11 cellular contexts compared by ENCODE assay signal in genomic region chr5:181203093-181203711, GRCh38. TPM values are rescaled to one million over a fixed set of nuclear protein-coding genes. Genes with fewer than 3 reads are reported as not detected.
DNase-seq lines count a peak whose midpoint lies in the region; ATAC-seq and TF ChIP-seq lines count a peak whose summit lies in the region.
"Had no signal": no experiment of that assay in that cellular context is flagged by ENCODE, and none has a peak within 500 bp of the region (broad histone marks: within the 10 kb centered on the region; RNA-seq: fewer than 3 reads in every experiment).

No MANE protein-coding gene starts in this region.

- H3K4me1 ChIP-seq in CD8-positive, alpha-beta T cell (ENCODE audit: insufficient read depth, low read length): peaks cover 26% of the 10 kb centered on the region
- peaks cover 61% of the 10 kb centered on the region for H3K4me1 ChIP-seq in OCI-LY7 (ENCODE audit: insufficient read depth, low read length, poor library complexity, severe bottlenecking)

- peaks cover 6% of the 10 kb centered on the region for H3K36me3 Mint-ChIP-seq in CD8-positive, alpha-beta T cell
- no peaks in the 10 kb centered on the region for H3K36me3 Mint-ChIP-seq in progenitor cell of endocrine pancreas (ENCODE audit: insufficient read depth)

- H3K79me2 ChIP-seq in OCI-LY7 (ENCODE audit: insufficient read depth, low read depth, low read length): no peaks in the 10 kb centered on the region

- CTCF ChIA-PET in CD8-positive, alpha-beta T cell (lab: Charles Lee): interaction anchor here (1.0 to 3.9 kb wide), 4 partner anchors 9 to 18 kb away, joined by 3 to 15 read pairs (median 4); no protein-coding TSS in a partner anchor
- CTCF ChIA-PET in OCI-LY7 (lab: Charles Lee; ENCODE audit: unreplicated experiment): interaction anchor here (1.1 kb wide), 1 partner anchor 11 kb away, joined by 4 read pairs; no protein-coding TSS in a partner anchor

- no peak overlapping the region for H3K27ac Mint-ChIP-seq in CD8-positive, alpha-beta T cell
- no peak overlapping the region for H3K27ac Mint-ChIP-seq in progenitor cell of endocrine pancreas

- no peaks in the 10 kb centered on the region for H3K9me2 ChIP-seq in OCI-LY7 (ENCODE audit: insufficient read depth, low read length)

- no peak for ATAC-seq in CD8-positive, alpha-beta T cell
- ATAC-seq in GM19035 (IDR thresholded peaks at IDR 0.05; ENCODE audit: unreplicated experiment): no peak
- no peak for ATAC-seq in GM21447 (IDR thresholded peaks at IDR 0.05; ENCODE audit: unreplicated experiment)

- peak overlapping the region; percentile 85 for H3K4me3 Mint-ChIP-seq in CD8-positive, alpha-beta T cell
- H3K4me3 Mint-ChIP-seq in progenitor cell of endocrine pancreas (ENCODE audit: low read depth): peak overlapping the region; percentile 3

- intact Hi-C loops in CD8-positive, alpha-beta T cell (cut with DNase I, micrococcal nuclease): no loop called here
- intact Hi-C loops in OCI-LY7 (cut with micrococcal nuclease; ENCODE audit: unreplicated experiment): no loop called here

- no peaks in the 10 kb centered on the region for H3K9me3 ChIP-seq in CD8-positive, alpha-beta T cell (ENCODE audit: low read length)
- H3K9me3 ChIP-seq in OCI-LY7 (ENCODE audit: low read length): no peaks in the 10 kb centered on the region

- POLR2A ChIA-PET in CD8-positive, alpha-beta T cell (lab: Charles Lee): interaction anchor here (1.6 to 8.2 kb wide), 2 partner anchors 13 to 58 kb away, joined by 4 to 158 read pairs; no protein-coding TSS in a partner anchor
- POLR2A ChIA-PET in OCI-LY7 (lab: Charles Lee): interaction anchor here (0.6 kb wide), 1 partner anchor 1385 kb away, joined by 6 read pairs; no protein-coding TSS in a partner anchor

- H3K4me1 Mint-ChIP-seq in CD8-positive, alpha-beta T cell (ENCODE audit: low read depth): peaks cover 21% of the 10 kb centered on the region
- peaks cover 15% of the 10 kb centered on the region for H3K4me1 Mint-ChIP-seq in progenitor cell of endocrine pancreas (ENCODE audit: low read depth)

- no peak overlapping the region for H3K4me3 ChIP-seq in CD8-positive, alpha-beta T cell (ENCODE audit: low read depth, low read length)
- no peak overlapping the region for H3K4me3 ChIP-seq in OCI-LY7 (ENCODE audit: low read depth, low read length, poor library complexity, severe bottlenecking)
- peak overlapping the region; percentile 68 for H3K4me3 ChIP-seq in epithelial cell of proximal tubule (ENCODE audit: low read depth, low read length)

- H3K9me3 Mint-ChIP-seq in CD8-positive, alpha-beta T cell: no peaks in the 10 kb centered on the region
- H3K9me3 Mint-ChIP-seq in progenitor cell of endocrine pancreas (ENCODE audit: low read depth): no peaks in the 10 kb centered on the region

- no peak overlapping the region for H2AFZ ChIP-seq in OCI-LY7 (ENCODE audit: low read length)

- no peaks in the 10 kb centered on the region for H3K27me3 ChIP-seq in CD8-positive, alpha-beta T cell (ENCODE audit: insufficient read depth, low read length)

- peaks cover 14% of the 10 kb centered on the region for H3K27me3 Mint-ChIP-seq in CD8-positive, alpha-beta T cell (ENCODE audit: low read depth)
- peaks cover 82% of the 10 kb centered on the region for H3K27me3 Mint-ChIP-seq in progenitor cell of endocrine pancreas

- H4K20me1 ChIP-seq in OCI-LY7 (ENCODE audit: insufficient read depth, low read length): no peaks in the 10 kb centered on the region

- TF ChIP-seq CTCF in CD8-positive, alpha-beta T cell (IDR thresholded peaks at IDR 0.05): no peak
- TF ChIP-seq CTCF in OCI-LY7 (conservative IDR thresholded peaks at IDR 0.05; ENCODE audit: low read length) (0 out of 2 replicates have a peak, but pooled peaks have one; percentile 23), epithelial cell of proximal tubule (conservative IDR thresholded peaks at IDR 0.05; ENCODE audit: low read depth, low read length) (no peak), progenitor cell of endocrine pancreas (IDR thresholded peaks at IDR 0.05; ENCODE audit: unreplicated experiment) (no peak)

- BruUV-seq in OCI-LY7 (replicated peaks; lab: Mats Ljungman, UMichigan): no TSS peak

- DNase-seq in CD8-positive, alpha-beta T cell: no peak
- DNase-seq in OCI-LY7 (ENCODE audit: low spot score): no peak
- DNase-seq in epithelial cell of proximal tubule (ENCODE audit: low read depth): no peak
- no peak for DNase-seq in progenitor cell of endocrine pancreas (ENCODE audit: low spot score, unreplicated experiment)
- no peak for DNase-seq in nucleus accumbens (lab: John Stamatoyannopoulos, UW)
- DNase-seq in activated CD4-positive, CD25-positive, alpha-beta regulatory T cell (lab: John Stamatoyannopoulos, UW): no peak
- DNase-seq: effector CD4-positive, alpha-beta T cell; NCI-H2029 had no signal

- H3K27ac ChIP-seq in CD8-positive, alpha-beta T cell (ENCODE audit: low read depth, low read length): no peak overlapping the region
- H3K27ac ChIP-seq in OCI-LY7 (ENCODE audit: low read depth, low read length, poor library complexity, severe bottlenecking): no peak overlapping the region

- peak overlapping the region; percentile 80; the same call in 1 of the 2 replicates for H3K4me2 ChIP-seq in OCI-LY7 (ENCODE audit: low read length)

- H3K36me3 ChIP-seq in CD8-positive, alpha-beta T cell (ENCODE audit: insufficient read depth, low read length): no peaks in the 10 kb centered on the region
- H3K36me3 ChIP-seq in OCI-LY7 (ENCODE audit: insufficient read depth, low read length): no peaks in the 10 kb centered on the region

RNA-seq across cellular contexts. Expression of gene TRIM7, which starts 1.8 kb away (rescaled TPM):
- under 1 TPM; 0.72 to 0.95 TPM for total RNA-seq in CD8-positive, alpha-beta T cell
- total RNA-seq in OCI-LY7 (2014; rRNA removed; shearing (Covaris generic)): 0.22 and 0.44 TPM in 2 replicates
- 1.8 and 2.2 TPM in 2 replicates for total RNA-seq in OCI-LY7 (2022)
- total RNA-seq in epithelial cell of proximal tubule: 2.7 and 14.6 TPM in 2 replicates
- total RNA-seq in progenitor cell of endocrine pancreas: not detected in 2 replicates

RNA-seq across cellular contexts. Expression of gene TRIM41, which starts 19.9 kb away (rescaled TPM):
- total RNA-seq in CD8-positive, alpha-beta T cell: 10 to 100 TPM; 20.9 to 22.2 TPM
- total RNA-seq in OCI-LY7 (2014; rRNA removed; shearing (Covaris generic)): 30.2 and 30.4 TPM in 2 replicates
- 68.2 and 73.4 TPM in 2 replicates for total RNA-seq in OCI-LY7 (2022)
- 10.6 and 12.4 TPM in 2 replicates for total RNA-seq in epithelial cell of proximal tubule
- total RNA-seq in progenitor cell of endocrine pancreas: 37.4 and 37.6 TPM in 2 replicates

RNA-seq across cellular contexts. Expression of gene RACK1, which starts 40.5 kb away (rescaled TPM):
- 1,000 to 10,000 TPM; 2,370 to 2,438 TPM for total RNA-seq in CD8-positive, alpha-beta T cell
- 4,583 and 5,614 TPM in 2 replicates for total RNA-seq in OCI-LY7 (2014; rRNA removed; shearing (Covaris generic))
- total RNA-seq in OCI-LY7 (2022) (2,077 and 2,357 TPM in 2 replicates), epithelial cell of proximal tubule (2,747 and 3,067 TPM in 2 replicates), progenitor cell of endocrine pancreas (1,813 and 1,855 TPM in 2 replicates)

RNA-seq across cellular contexts. Expression of gene OR2V2, which starts 55.8 kb away (rescaled TPM):
- not detected for total RNA-seq in CD8-positive, alpha-beta T cell
- 0.06 and 0.23 TPM in 2 replicates for total RNA-seq in OCI-LY7 (2014; rRNA removed; shearing (Covaris generic))
- total RNA-seq in OCI-LY7 (2022): not detected in 2 replicates
- not detected in 2 replicates for total RNA-seq in epithelial cell of proximal tubule
- total RNA-seq in progenitor cell of endocrine pancreas: not detected in 2 replicates
- total RNA-seq: liver had no signal

RNA-seq across cellular contexts. Expression of gene TRIM52, which starts 57.7 kb away (rescaled TPM):
- total RNA-seq in CD8-positive, alpha-beta T cell: 10 to 100 TPM; 23.7 to 28.8 TPM
- total RNA-seq in OCI-LY7 (2014; rRNA removed; shearing (Covaris generic)): 16.1 and 25.1 TPM in 2 replicates
- total RNA-seq in OCI-LY7 (2022): 33.5 and 34.5 TPM in 2 replicates
- 1.6 and 3.5 TPM in 2 replicates for total RNA-seq in epithelial cell of proximal tubule
- total RNA-seq in progenitor cell of endocrine pancreas: 10.7 and 12.3 TPM in 2 replicates
